Comparison of ENCODE assay signal across 1 cellular context in genomic region chr16:8869212-8869987, GRCh38.
TF ChIP-seq lines count a peak whose summit lies in the region.

No MANE protein-coding gene starts in this region.

TF ChIP-seq in HepG2, 621 proteins besides CTCF, POLR2A, EP300 and RAD21 (continued from another document and continues in another):
- TF ChIP-seq ARID4A (CRISPR knock-in tag; IDR thresholded peaks at IDR 0.05; ENCODE audit: borderline replicate concordance) (peak; percentile 62; the same call in 1 of the 2 replicates), TARDBP (CRISPR knock-in tag; IDR thresholded peaks at IDR 0.05) (peak; percentile 62; the same call in 1 of the 2 replicates), ZNF782 (CRISPR knock-in tag; IDR thresholded peaks at IDR 0.05; ENCODE audit: borderline replicate concordance) (0 out of 2 replicates have a peak, but pooled peaks have one; percentile 34), SP2 (CRISPR knock-in tag; IDR thresholded peaks at IDR 0.05) (peak; percentile 25; the same call in 1 of the 2 replicates), ZNF460 (CRISPR knock-in tag; IDR thresholded peaks at IDR 0.05; ENCODE audit: borderline replicate concordance) (no peak), MYPOP (CRISPR knock-in tag; IDR thresholded peaks at IDR 0.05) (peak; percentile 63), TBX2 (CRISPR knock-in tag; IDR thresholded peaks at IDR 0.05; ENCODE audit: borderline replicate concordance) (peak; percentile 68), ZNF30 (CRISPR knock-in tag; IDR thresholded peaks at IDR 0.05) (peak; percentile 22; the same call in 1 of the 2 replicates), CHD4 (IDR thresholded peaks at IDR 0.05; ENCODE audit: borderline replicate concordance, low read length) (no peak; the same call in 1 of the 2 replicates), HNF1A (IDR thresholded peaks at IDR 0.05; ENCODE audit: low read depth) (no peak), HNF1A (CRISPR knock-in tag; IDR thresholded peaks at IDR 0.05; ENCODE audit: borderline replicate concordance) (peak; percentile 37; the same call in 1 of the 2 replicates), STAT5B (CRISPR knock-in tag; IDR thresholded peaks at IDR 0.05) (0 out of 2 replicates have a peak, but pooled peaks have one; percentile 70), DRAP1 (CRISPR knock-in tag; IDR thresholded peaks at IDR 0.05) (peak; percentile 72; the same call in 1 of the 2 replicates), MXD3 (CRISPR knock-in tag; IDR thresholded peaks at IDR 0.05) (peak; percentile 3; the same call in 1 of the 2 replicates), ZFP36 (IDR thresholded peaks at IDR 0.05; ENCODE audit: borderline replicate concordance, low read depth, low read length, partially characterized antibody) (no peak), ZNF33B (CRISPR knock-in tag; IDR thresholded peaks at IDR 0.05) (no peak), KLF12 (CRISPR knock-in tag; IDR thresholded peaks at IDR 0.05; ENCODE audit: borderline replicate concordance) (peak; percentile 66), ZNF883 (CRISPR knock-in tag; IDR thresholded peaks at IDR 0.05; ENCODE audit: not compliant biosample characterization) (no peak), CBX5 (CRISPR knock-in tag; IDR thresholded peaks at IDR 0.05; ENCODE audit: borderline replicate concordance) (peak; percentile 65; the same call in 1 of the 2 replicates), ZNF205 (CRISPR knock-in tag; IDR thresholded peaks at IDR 0.05) (no peak), HOXA3 (CRISPR knock-in tag; IDR thresholded peaks at IDR 0.05) (peak; percentile 64; the same call in 1 of the 2 replicates), MED13 (CRISPR knock-in tag; IDR thresholded peaks at IDR 0.05) (peak; percentile 64; the same call in 1 of the 2 replicates), ZSCAN22 (CRISPR knock-in tag; IDR thresholded peaks at IDR 0.05) (no peak), ZBTB39 (CRISPR knock-in tag; IDR thresholded peaks at IDR 0.05) (no peak), BHLHE40 (IDR thresholded peaks at IDR 0.05; ENCODE audit: low read length) (no peak), ZNF777 (CRISPR knock-in tag; IDR thresholded peaks at IDR 0.05) (peak; percentile 76), ZNF780A (CRISPR knock-in tag; IDR thresholded peaks at IDR 0.05) (no peak), SATB2 (CRISPR knock-in tag; IDR thresholded peaks at IDR 0.05) (0 out of 2 replicates have a peak, but pooled peaks have one; percentile 16), NONO (IDR thresholded peaks at IDR 0.05) (no peak), NONO (CRISPR knock-in tag; conservative IDR thresholded peaks at IDR 0.05) (peak; percentile 67; the same call in 1 of the 2 replicates), ELF1 (CRISPR knock-in tag; IDR thresholded peaks at IDR 0.05) (0 out of 2 replicates have a peak, but pooled peaks have one; percentile 29), DPF2 (CRISPR knock-in tag; IDR thresholded peaks at IDR 0.05; ENCODE audit: borderline replicate concordance, low read depth) (0 out of 2 replicates have a peak, but pooled peaks have one; percentile 19), IKZF5 (CRISPR knock-in tag; IDR thresholded peaks at IDR 0.05) (peak; percentile 88; the same call in 1 of the 2 replicates), KAT8 (CRISPR knock-in tag; IDR thresholded peaks at IDR 0.05) (peak; percentile 43; the same call in 1 of the 2 replicates), RARA (CRISPR knock-in tag; IDR thresholded peaks at IDR 0.05) (peak; percentile 55; the same call in 1 of the 2 replicates), HNF4G (IDR thresholded peaks at IDR 0.05; ENCODE audit: borderline replicate concordance, low read depth, low read length) (no peak), HNF4G (CRISPR knock-in tag; IDR thresholded peaks at IDR 0.05; ENCODE audit: borderline replicate concordance, low read depth) (no peak), ZSCAN5A (CRISPR knock-in tag; IDR thresholded peaks at IDR 0.05; ENCODE audit: borderline replicate concordance) (no peak), HNF4A (CRISPR knock-in tag; IDR thresholded peaks at IDR 0.05) (no peak)
